In genomic region chr4:1356181-1356998, GRCh38 we compare ENCODE assay signal across 8 cellular contexts. TPM values are rescaled to one million over a fixed set of nuclear protein-coding genes. Genes with fewer than 3 reads are reported as not detected.
A peak's percentile ranks its signal among the peaks of the same experiment; 100 is the strongest.
DNase-seq lines count a peak whose midpoint lies in the region; ATAC-seq and TF ChIP-seq lines count a peak whose summit lies in the region.

No MANE protein-coding gene starts in this region.

- H3K79me2 ChIP-seq in H9 (ENCODE audit: insufficient read depth, low read length) = no peaks in the 10 kb centered on the region

- no peaks in the 10 kb centered on the region for H3K27me3 ChIP-seq in CD4-positive, CD25-positive, alpha-beta regulatory T cell (ENCODE audit: control insufficient read depth, insufficient read depth, low read length)
- H3K27me3 ChIP-seq in H9 (ENCODE audit: insufficient read depth, low read length) = no peaks in the 10 kb centered on the region

- no peak overlapping the region for H3T11ph ChIP-seq in H9 (ENCODE audit: low read length)

- no peak overlapping the region for H2BK15ac ChIP-seq in H9 (ENCODE audit: low read depth, low read length)

- no peaks in the 10 kb centered on the region for H3K23me2 ChIP-seq in H9 (ENCODE audit: insufficient read length, low read depth, low read length, poor library complexity, severe bottlenecking)

- no peak overlapping the region for H3K14ac ChIP-seq in H9 (ENCODE audit: insufficient read depth, low read length)

- H3K56ac ChIP-seq in H9 (ENCODE audit: insufficient read length, low read depth, low read length) = no peak overlapping the region

- intact Hi-C loops in left colon (cut with DNase I, micrococcal nuclease) = loop anchor here in 1 of 2 donors (10.0 kb wide), 1 partner anchor 268 kb away; no protein-coding TSS in a partner anchor

- no peak overlapping the region for H4K5ac ChIP-seq in H9 (ENCODE audit: insufficient read length, low read depth, low read length)

- peaks cover 13% of the 10 kb centered on the region for H3K36me3 Mint-ChIP-seq in CD4-positive, CD25-positive, alpha-beta regulatory T cell
- peaks cover 2 to 25% (median 20%) of the 10 kb centered on the region in 3 experiments; a peak in 6 of 7 replicates for H3K36me3 Mint-ChIP-seq in H9 (ENCODE audit: insufficient read depth in 1 of 3, low read depth in 3 of 3)

- no peaks in the 10 kb centered on the region for H3K27me3 Mint-ChIP-seq in CD4-positive, CD25-positive, alpha-beta regulatory T cell
- H3K27me3 Mint-ChIP-seq in H9 (ENCODE audit: low read depth) = no peaks in the 10 kb centered on the region

- peak; percentile 82 for TF ChIP-seq CTCF in H9 (conservative IDR thresholded peaks at IDR 0.05)
- TF ChIP-seq CTCF in cardiac fibroblast (IDR thresholded peaks at IDR 0.05; ENCODE audit: low read depth, low read length) = peak; percentile 91

- no peaks in the 10 kb centered on the region for H3K9me3 ChIP-seq in CD4-positive, CD25-positive, alpha-beta regulatory T cell (ENCODE audit: control insufficient read depth in 2 of 2, low read length in 2 of 2)
- no peaks in the 10 kb centered on the region for H3K9me3 ChIP-seq in H9 (ENCODE audit: control insufficient read depth, low read depth, low read length)

- H3K4me3 Mint-ChIP-seq in CD4-positive, CD25-positive, alpha-beta regulatory T cell = peak overlapping the region in 1 of 4 donors; percentile 44
- no peak overlapping the region for H3K4me3 Mint-ChIP-seq in H9

- H3K27ac ChIP-seq in CD4-positive, CD25-positive, alpha-beta regulatory T cell (ENCODE audit: insufficient read depth, low read length, poor library complexity, severe bottlenecking) = no peak overlapping the region
- no peak overlapping the region for H3K27ac ChIP-seq in H9 (ENCODE audit: insufficient read length, low read depth, low read length)

- no peak overlapping the region for H3K23ac ChIP-seq in H9 (ENCODE audit: insufficient read length, low read depth, low read length)

- H2BK20ac ChIP-seq in H9 (ENCODE audit: low read depth, low read length, poor library complexity, severe bottlenecking) = no peak overlapping the region

- no peak overlapping the region for H3K4ac ChIP-seq in H9 (ENCODE audit: low read depth, low read length)

- H3K79me1 ChIP-seq in H9 (ENCODE audit: insufficient read depth, low read depth, low read length, poor library complexity, severe bottlenecking) = no peaks in the 10 kb centered on the region

- peak; percentile 11 to 59 (median 39) for DNase-seq in CD4-positive, CD25-positive, alpha-beta regulatory T cell
- DNase-seq in H9 (peak; percentile 74), T follicular helper cell (ENCODE audit: low read depth) (peak; percentile 27), cardiac fibroblast (ENCODE audit: low read depth in 2 of 2) (peak; percentile 64 to 65), left colon (peak in 1 of 2 donors; percentile 70)
- DNase-seq in stimulated activated CD4-positive, alpha-beta T cell treated with anti-CD3 and anti-CD28 coated beads, TNF-alpha, amount 100 ng/mL, for 4 hours (ENCODE audit: low read depth in 3 of 3) = peak in 2 of 3 experiments; percentile 24 to 28

- H3K9ac ChIP-seq in H9 (ENCODE audit: extremely low read depth, insufficient read length, low read length) = no peak overlapping the region

- H2BK120ac ChIP-seq in H9 (ENCODE audit: low read depth, low read length, poor library complexity, severe bottlenecking) = no peak overlapping the region

- H3K9me3 Mint-ChIP-seq in CD4-positive, CD25-positive, alpha-beta regulatory T cell = no peaks in the 10 kb centered on the region
- no peaks in the 10 kb centered on the region; a peak in 1 of 5 replicates for H3K9me3 Mint-ChIP-seq in H9

- H2BK5ac ChIP-seq in H9 (ENCODE audit: insufficient read length, low read length) = no peak overlapping the region

- no peak for ATAC-seq in CD4-positive, CD25-positive, alpha-beta regulatory T cell (ENCODE audit: low read depth in 2 of 2)
- ATAC-seq in left colon = peak; percentile 33
- no peak for ATAC-seq in HG03095 (IDR thresholded peaks at IDR 0.05; ENCODE audit: unreplicated experiment)
- no peak for ATAC-seq in GM21619 (IDR thresholded peaks at IDR 0.05; ENCODE audit: unreplicated experiment)

- no peak overlapping the region for H4K91ac ChIP-seq in H9 (ENCODE audit: insufficient read length, low read depth, low read length)

- H3K4me2 ChIP-seq in H9 (ENCODE audit: insufficient read depth, insufficient read length, low read length) = no peak overlapping the region

- H3K36me3 ChIP-seq in CD4-positive, CD25-positive, alpha-beta regulatory T cell (ENCODE audit: control insufficient read depth, insufficient read depth, low read length) = peaks cover 11% of the 10 kb centered on the region

- no peak overlapping the region for H2AFZ ChIP-seq in H9 (ENCODE audit: low read length)

- peaks cover 0 to 10% (median 4%) of the 10 kb centered on the region in 4 donors for H3K4me1 Mint-ChIP-seq in CD4-positive, CD25-positive, alpha-beta regulatory T cell
- H3K4me1 Mint-ChIP-seq in H9 = peaks cover 3 to 5% of the 10 kb centered on the region in 2 experiments; a peak in 2 of 4 replicates

- peaks cover 8% of the 10 kb centered on the region for H3K4me1 ChIP-seq in CD4-positive, CD25-positive, alpha-beta regulatory T cell (ENCODE audit: control insufficient read depth, insufficient read depth, low read length, poor library complexity, severe bottlenecking)
- no peaks in the 10 kb centered on the region for H3K4me1 ChIP-seq in H9 (ENCODE audit: insufficient read depth, low read length)

- no peak overlapping the region for H3K18ac ChIP-seq in H9 (ENCODE audit: insufficient read length, low read depth, low read length)

- no peak overlapping the region for H2AK5ac ChIP-seq in H9 (ENCODE audit: insufficient read length, low read length)

- H2BK12ac ChIP-seq in H9 (ENCODE audit: insufficient read length, low read depth, low read length) = no peak overlapping the region

- H4K20me1 ChIP-seq in H9 (ENCODE audit: control insufficient read depth, insufficient read depth, insufficient read length) = no peaks in the 10 kb centered on the region

- no peak overlapping the region for H3K27ac Mint-ChIP-seq in CD4-positive, CD25-positive, alpha-beta regulatory T cell
- peak overlapping the region in 1 of 3 experiments; percentile 92; a peak in 2 of 7 replicates for H3K27ac Mint-ChIP-seq in H9

- WGBS in H9 (ENCODE audit: extremely low coverage, insufficient read length, low lambda C conversion rate) = no CpG with 5 or more reads among the region's 28 CpGs

- H3K4me3 ChIP-seq in CD4-positive, CD25-positive, alpha-beta regulatory T cell (ENCODE audit: low read depth, low read length) = no peak overlapping the region
- H3K4me3 ChIP-seq in cardiac fibroblast (replicated peaks in 1 of 2; ENCODE audit: low read depth in 2 of 2, low read length in 2 of 2) = no peak overlapping the region

- no peak overlapping the region for H4K8ac ChIP-seq in H9 (replicated peaks; ENCODE audit: insufficient read length, low read depth, low read length)

RNA-seq across cellular contexts. Expression of gene UVSSA, which starts 9.4 kb away (rescaled TPM):
- total RNA-seq in CD4-positive, CD25-positive, alpha-beta regulatory T cell = 42.9 TPM
- polyA plus RNA-seq in CD4-positive, CD25-positive, alpha-beta regulatory T cell = 1 to 10 TPM; 2.1 to 4.4 (median 3.4) TPM
- 15.9 and 18.3 TPM in 2 replicates for total RNA-seq in H9 (2021)
- total RNA-seq in left colon = 10 to 100 TPM; 26.7 to 33.1 TPM

RNA-seq across cellular contexts. Expression of gene NKX1-1, which starts 49.9 kb away (rescaled TPM):
- not detected for total RNA-seq in CD4-positive, CD25-positive, alpha-beta regulatory T cell
- not detected for polyA plus RNA-seq in CD4-positive, CD25-positive, alpha-beta regulatory T cell
- not detected in 2 replicates for total RNA-seq in H9 (2021)
- not detected for total RNA-seq in left colon
